In the genomic region with DNA sequence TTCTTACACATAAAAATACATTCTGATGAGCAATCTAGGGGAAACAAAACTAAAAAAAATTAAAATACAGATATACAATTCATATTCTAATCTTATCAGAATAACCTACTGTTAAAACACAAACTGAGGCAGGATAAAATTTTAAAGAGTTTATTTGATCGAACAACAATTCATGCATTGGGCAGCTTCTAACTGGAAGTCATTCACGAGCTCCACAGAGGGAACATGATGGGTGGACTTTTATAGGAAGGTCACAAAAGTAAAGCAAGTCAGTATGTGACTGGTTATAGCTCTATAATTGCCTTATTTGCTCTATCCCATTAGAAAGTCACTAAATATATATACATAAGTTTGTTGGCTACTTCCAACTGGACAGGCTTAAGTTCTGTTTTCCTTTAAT, we compare ENCODE assay signal across 3 cellular contexts.
"Had no signal": no experiment of that assay in that cellular context is flagged by ENCODE, and none has a peak within 500 bp of the region (broad histone marks: within the 10 kb centered on the region; RNA-seq: fewer than 3 reads in every experiment).

No MANE protein-coding gene starts in this region.

- H3K4me3 ChIP-seq: GM12878 had no signal

- DNase-seq: GDM1, GF-D8 had no signal
